ENCODE assay signal across 11 cellular contexts in the genomic region with DNA sequence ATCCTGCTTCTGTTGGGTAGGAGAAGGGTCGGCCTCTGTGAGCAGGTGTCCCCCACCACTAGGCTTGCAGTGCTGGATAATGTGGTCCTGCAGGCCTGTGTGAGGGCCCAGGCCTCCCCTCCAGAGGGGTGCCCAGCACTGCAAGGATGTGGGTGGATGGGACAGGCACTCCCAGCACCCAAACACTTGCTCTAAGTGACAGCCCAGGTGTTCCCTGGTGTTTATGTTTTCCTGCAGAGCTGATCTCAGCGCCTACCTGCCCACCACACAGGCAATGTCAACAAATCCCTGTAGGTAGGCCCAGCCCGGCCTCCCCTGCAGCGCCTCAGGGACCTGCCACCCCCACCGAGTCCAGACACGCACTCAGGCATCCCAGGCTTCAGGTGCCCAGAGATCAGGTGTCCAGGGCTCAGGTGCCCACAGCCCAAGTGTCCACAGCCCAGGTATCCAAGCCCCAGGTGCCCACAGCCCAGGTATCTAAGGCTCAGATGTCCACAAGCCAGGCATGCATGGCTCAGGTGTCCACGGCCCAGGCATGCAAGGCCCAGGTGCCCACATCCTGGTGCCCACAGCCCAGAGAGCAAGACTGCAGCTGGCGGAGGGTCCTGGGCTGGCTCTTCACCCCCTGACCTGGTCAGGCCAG. TPM values are rescaled to one million over a fixed set of nuclear protein-coding genes. Genes with fewer than 3 reads are reported as not detected.
DNase-seq lines count a peak whose midpoint lies in the region; ATAC-seq and TF ChIP-seq lines count a peak whose summit lies in the region.
"Had no signal": no experiment of that assay in that cellular context is flagged by ENCODE, and none has a peak within 500 bp of the region (broad histone marks: within the 10 kb centered on the region; RNA-seq: fewer than 3 reads in every experiment).

No MANE protein-coding gene starts in this region.

- POLR2A ChIA-PET in activated CD8-positive, alpha-beta T cell treated with anti-CD3 and anti-CD28 coated beads for 36 hours (lab: Charles Lee): interaction anchor here (1.1 kb wide), 1 partner anchor 62 kb away, joined by 3 read pairs; no protein-coding TSS in a partner anchor
- POLR2A ChIA-PET in activated CD8-positive, alpha-beta T cell treated with anti-CD3 and anti-CD28 coated beads, Interleukin-2, amount 10 ng/mL, durations not matched to agents 7 days and 5 days (lab: Charles Lee): no interaction called here

- no peak overlapping the region for H3K27ac Mint-ChIP-seq in activated CD8-positive, alpha-beta T cell treated with anti-CD3 and anti-CD28 coated beads for 36 hours
- H3K27ac Mint-ChIP-seq in activated CD8-positive, alpha-beta T cell treated with anti-CD3 and anti-CD28 coated beads, Interleukin-2, amount 10 ng/mL, durations not matched to agents 7 days and 5 days: no peak overlapping the region
- H3K27ac Mint-ChIP-seq: neural progenitor cell had no signal

- H3K9me2 ChIP-seq in hepatocyte (replicated peaks; ENCODE audit: insufficient read depth): no peaks in the 10 kb centered on the region

- H3K4me3 Mint-ChIP-seq in activated CD8-positive, alpha-beta T cell treated with anti-CD3 and anti-CD28 coated beads for 36 hours: no peak overlapping the region
- H3K4me3 Mint-ChIP-seq in activated CD8-positive, alpha-beta T cell treated with anti-CD3 and anti-CD28 coated beads, Interleukin-2, amount 10 ng/mL, durations not matched to agents 7 days and 5 days: no peak overlapping the region
- H3K4me3 Mint-ChIP-seq: neural progenitor cell had no signal

- no peak for TF ChIP-seq POLR2A in stomach (IDR thresholded peaks at IDR 0.05)

- TF ChIP-seq EP300 in stomach (IDR thresholded peaks at IDR 0.05): no peak

- H2AFZ ChIP-seq in hepatocyte: no peak overlapping the region
- H2AFZ ChIP-seq: neural progenitor cell had no signal

- CTCF ChIA-PET in activated CD8-positive, alpha-beta T cell treated with anti-CD3 and anti-CD28 coated beads for 36 hours (lab: Charles Lee): no interaction called here
- CTCF ChIA-PET in activated CD8-positive, alpha-beta T cell treated with anti-CD3 and anti-CD28 coated beads, Interleukin-2, amount 10 ng/mL, durations not matched to agents 7 days and 5 days (lab: Charles Lee): no interaction called here

- H3K9me3 Mint-ChIP-seq in activated CD8-positive, alpha-beta T cell treated with anti-CD3 and anti-CD28 coated beads for 36 hours: no peaks in the 10 kb centered on the region
- no peaks in the 10 kb centered on the region for H3K9me3 Mint-ChIP-seq in activated CD8-positive, alpha-beta T cell treated with anti-CD3 and anti-CD28 coated beads, Interleukin-2, amount 10 ng/mL, durations not matched to agents 7 days and 5 days (ENCODE audit: insufficient read depth)
- H3K9me3 Mint-ChIP-seq: neural progenitor cell had no signal

- peaks cover 20% of the 10 kb centered on the region for H3K4me1 Mint-ChIP-seq in activated CD8-positive, alpha-beta T cell treated with anti-CD3 and anti-CD28 coated beads for 36 hours (ENCODE audit: low read depth)
- H3K4me1 Mint-ChIP-seq in activated CD8-positive, alpha-beta T cell treated with anti-CD3 and anti-CD28 coated beads, Interleukin-2, amount 10 ng/mL, durations not matched to agents 7 days and 5 days (ENCODE audit: low read depth): peaks cover 11% of the 10 kb centered on the region

- H3K4me1 ChIP-seq in RWPE2 (ENCODE audit: insufficient read depth, poor library complexity, severe bottlenecking) (peaks cover 9% of the 10 kb centered on the region), hepatocyte (ENCODE audit: insufficient read depth) (peaks cover 37% of the 10 kb centered on the region), stomach (peaks cover 25 to 27% (median 26%) of the 10 kb centered on the region in 4 donors)

- H3K4me3 ChIP-seq in RWPE2 (ENCODE audit: severe bottlenecking): no peak overlapping the region
- no peak overlapping the region for H3K4me3 ChIP-seq in hepatocyte
- peak overlapping the region in 1 of 4 donors; percentile 52 for H3K4me3 ChIP-seq in stomach
- H3K4me3 ChIP-seq: neural progenitor cell had no signal

- 89% methylated on average over 8 of the region's 8 CpGs for WGBS in hepatocyte (ENCODE audit: low lambda C conversion rate, missing lambda C conversion rate)
- whole genome bisulfite sequencing in stomach, 5 donors: 68 to 87% (median 79%) methylated on average over 7 to 8 of the region's 8 CpGs

- TF ChIP-seq CTCF in activated CD8-positive, alpha-beta T cell treated with anti-CD3 and anti-CD28 coated beads for 36 hours (IDR thresholded peaks at IDR 0.05): no peak
- no peak for TF ChIP-seq CTCF in RWPE2 (IDR thresholded peaks at IDR 0.05; ENCODE audit: poor library complexity, severe bottlenecking)
- TF ChIP-seq CTCF in hepatocyte (IDR thresholded peaks at IDR 0.05; ENCODE audit: poor library complexity): no peak
- no peak for TF ChIP-seq CTCF in stomach (IDR thresholded peaks at IDR 0.05)

- no peaks in the 10 kb centered on the region for H3K36me3 Mint-ChIP-seq in activated CD8-positive, alpha-beta T cell treated with anti-CD3 and anti-CD28 coated beads for 36 hours (ENCODE audit: low read depth)
- no peaks in the 10 kb centered on the region for H3K36me3 Mint-ChIP-seq in activated CD8-positive, alpha-beta T cell treated with anti-CD3 and anti-CD28 coated beads, Interleukin-2, amount 10 ng/mL, durations not matched to agents 7 days and 5 days (ENCODE audit: low read depth)
- H3K36me3 Mint-ChIP-seq: neural progenitor cell had no signal

- no peaks in the 10 kb centered on the region for H3K36me3 ChIP-seq in RWPE2 (ENCODE audit: low read depth)
- no peaks in the 10 kb centered on the region for H3K36me3 ChIP-seq in hepatocyte (replicated peaks; ENCODE audit: insufficient read depth, low read depth)
- no peaks in the 10 kb centered on the region for H3K36me3 ChIP-seq in stomach
- H3K36me3 ChIP-seq: neural progenitor cell had no signal

- no peaks in the 10 kb centered on the region for H3K27me3 Mint-ChIP-seq in activated CD8-positive, alpha-beta T cell treated with anti-CD3 and anti-CD28 coated beads for 36 hours
- no peaks in the 10 kb centered on the region for H3K27me3 Mint-ChIP-seq in activated CD8-positive, alpha-beta T cell treated with anti-CD3 and anti-CD28 coated beads, Interleukin-2, amount 10 ng/mL, durations not matched to agents 7 days and 5 days (ENCODE audit: low read depth)

- intact Hi-C loops in activated CD8-positive, alpha-beta T cell treated with anti-CD3 and anti-CD28 coated beads for 36 hours (cut with micrococcal nuclease): no loop called here
- intact Hi-C loops in stomach (cut with DNase I; ENCODE audit: low total_unique reads): no loop called here

- no peaks in the 10 kb centered on the region for H3K79me2 ChIP-seq in hepatocyte

- H3K4me2 ChIP-seq in hepatocyte: no peak overlapping the region

- H4K20me1 ChIP-seq in hepatocyte (ENCODE audit: insufficient read depth, poor library complexity, severe bottlenecking): no peaks in the 10 kb centered on the region

- H3K27ac ChIP-seq in RWPE2 (ENCODE audit: poor library complexity, severe bottlenecking) (no peak overlapping the region), hepatocyte (peak overlapping the region; percentile 97), stomach (peak overlapping the region in 4 of 5 donors; percentile 83 to 91 (median 88))
- H3K27ac ChIP-seq: neural progenitor cell had no signal

- peak; percentile 1 for DNase-seq in activated CD8-positive, alpha-beta T cell treated with anti-CD3 and anti-CD28 coated beads for 36 hours
- DNase-seq in activated CD8-positive, alpha-beta T cell treated with anti-CD3 and anti-CD28 coated beads, Interleukin-2, amount 10 ng/mL, durations not matched to agents 7 days and 5 days: no peak
- DNase-seq in RWPE2 (ENCODE audit: low spot score) (peak; percentile 14), hepatocyte (ENCODE audit: low spot score) (peak; percentile 3), stomach (peak; percentile 24), DMS153 treated with DMSO at 0.1 percent for 48 hours (lab: John Stamatoyannopoulos, UW; ENCODE audit: unreplicated experiment) (no peak), NCI-H1105 (lab: John Stamatoyannopoulos, UW) (no peak)
- no peak for DNase-seq in stimulated activated CD4-positive, alpha-beta T cell treated with anti-CD3 and anti-CD28 coated beads, Interleukin-4, amount 100 ng/mL, for 24 hours
- DNase-seq: NCI-H524 had no signal

- no peaks in the 10 kb centered on the region for H3K27me3 ChIP-seq in RWPE2 (ENCODE audit: insufficient read depth, poor library complexity, severe bottlenecking)
- H3K27me3 ChIP-seq in hepatocyte: no peaks in the 10 kb centered on the region
- peaks cover 0 to 23% (median 15%) of the 10 kb centered on the region in 3 donors for H3K27me3 ChIP-seq in stomach
- H3K27me3 ChIP-seq: neural progenitor cell had no signal

- no peaks in the 10 kb centered on the region for H3K9me3 ChIP-seq in RWPE2 (ENCODE audit: severe bottlenecking)
- H3K9me3 ChIP-seq in hepatocyte (ENCODE audit: low read depth): no peaks in the 10 kb centered on the region
- H3K9me3 ChIP-seq in stomach: no peaks in the 10 kb centered on the region

- no peak for ATAC-seq in activated CD8-positive, alpha-beta T cell treated with anti-CD3 and anti-CD28 coated beads for 36 hours
- no peak for ATAC-seq in activated CD8-positive, alpha-beta T cell treated with anti-CD3 and anti-CD28 coated beads, Interleukin-2, amount 10 ng/mL, durations not matched to agents 7 days and 5 days
- no peak for ATAC-seq in RWPE2 (ENCODE audit: low read depth)
- ATAC-seq: HCT116 had no signal

RNA-seq across cellular contexts. Expression of a gene that starts 59.2 kb away (rescaled TPM):
- total RNA-seq in activated CD8-positive, alpha-beta T cell treated with anti-CD3 and anti-CD28 coated beads for 36 hours: not detected
- total RNA-seq in activated CD8-positive, alpha-beta T cell treated with anti-CD3 and anti-CD28 coated beads, Interleukin-2, amount 10 ng/mL, durations not matched to agents 7 days and 5 days: not detected
- total RNA-seq in hepatocyte: 1.2 and 2.8 TPM in 2 replicates
- 0.40 and 1.5 TPM in 2 replicates for polyA plus RNA-seq in hepatocyte
- total RNA-seq in stomach: 10 to 100 TPM in 1 of 5 donors, 1 to 10 TPM in 4; 1.7 to 22.2 (median 4.3) TPM
- 1 to 10 TPM; 1.1 to 2.0 (median 1.1) TPM for polyA plus RNA-seq in stomach

Comparison
In these comparisons a context has a peak if more than half of its experiments do, and no peak if none do; other contexts are left out.
1. DNase-seq: peak in activated CD8-positive, alpha-beta T cell treated with anti-CD3 and anti-CD28 coated beads for 36 hours (single experiment), RWPE2 (single experiment), hepatocyte (single experiment) and stomach (single experiment); none in activated CD8-positive, alpha-beta T cell treated with anti-CD3 and anti-CD28 coated beads, Interleukin-2, amount 10 ng/mL, durations not matched to agents 7 days and 5 days (single experiment), stimulated activated CD4-positive, alpha-beta T cell treated with anti-CD3 and anti-CD28 coated beads, Interleukin-4, amount 100 ng/mL, for 24 hours (single experiment), DMS153 treated with DMSO at 0.1 percent for 48 hours (single experiment) and NCI-H1105 (single experiment).